Comparison of ENCODE assay signal across 19 cellular contexts in genomic region chr5:178425621-178426068, GRCh38.
"Had no signal": no experiment of that assay in that cellular context is flagged by ENCODE, and none has a peak within 500 bp of the region (broad histone marks: within the 10 kb centered on the region; RNA-seq: fewer than 3 reads in every experiment).

No MANE protein-coding gene starts in this region.

- H3K4me3 Mint-ChIP-seq: activated naive CD8-positive, alpha-beta T cell; activated T-helper 1 cell treated with anti-CD3 and anti-CD28 coated beads, Interleukin-12 subunit alpha, Interleukin-12 subunit beta, Interleukin-2, Interleukin-4 antibody, amounts not matched to agents 30 ng/mL and 10 ng/mL and 1 ng/mL, durations not matched to agents 14 hours and 24 hours and 36 hours; dendritic cell treated with granulocyte-macrophage colony-stimulating factor and Interleukin-4, amounts not matched to agents 40 ng/mL and 50 ng/mL, for 4 days; mesothelial cell of epicardium; natural killer cell treated with Interleukin-12 subunit alpha and Interleukin-12 subunit beta and Interleukin-15 and Interleukin-18, amount 100 ng/mL, for 72 hours; stimulated activated naive CD8-positive, alpha-beta T cell treated with anti-CD3 and anti-CD28 coated beads, Interleukin-15, amount 100 ng/mL, for 72 hours; type B pancreatic cell had no signal

- H3K27ac Mint-ChIP-seq: activated naive CD8-positive, alpha-beta T cell; activated T-helper 1 cell treated with anti-CD3 and anti-CD28 coated beads, Interleukin-12 subunit alpha, Interleukin-12 subunit beta, Interleukin-2, Interleukin-4 antibody, amounts not matched to agents 30 ng/mL and 10 ng/mL and 1 ng/mL, durations not matched to agents 14 hours and 24 hours and 36 hours; dendritic cell treated with granulocyte-macrophage colony-stimulating factor and Interleukin-4, amounts not matched to agents 40 ng/mL and 50 ng/mL, for 4 days; natural killer cell treated with Interleukin-12 subunit alpha and Interleukin-12 subunit beta and Interleukin-15 and Interleukin-18, amount 100 ng/mL, for 72 hours; stimulated activated naive CD8-positive, alpha-beta T cell treated with anti-CD3 and anti-CD28 coated beads, Interleukin-15, amount 100 ng/mL, for 72 hours had no signal

- ATAC-seq: left cardiac atrium; natural killer cell treated with Interleukin-12 subunit alpha and Interleukin-12 subunit beta and Interleukin-15 and Interleukin-18, amount 100 ng/mL, for 72 hours; right cardiac atrium; stimulated activated naive CD8-positive, alpha-beta T cell treated with anti-CD3 and anti-CD28 coated beads, Interleukin-15, amount 100 ng/mL, for 72 hours had no signal

- H3K36me3 Mint-ChIP-seq: activated naive CD8-positive, alpha-beta T cell; mesothelial cell of epicardium; natural killer cell treated with Interleukin-12 subunit alpha and Interleukin-12 subunit beta and Interleukin-15 and Interleukin-18, amount 100 ng/mL, for 72 hours had no signal

- H3K9me3 ChIP-seq: prostate gland, suprapubic skin had no signal

- H3K4me3 ChIP-seq: lung, prostate gland, suprapubic skin had no signal

- H3K27me3 ChIP-seq: suprapubic skin had no signal

- H3K27me3 Mint-ChIP-seq: activated naive CD8-positive, alpha-beta T cell; dendritic cell treated with granulocyte-macrophage colony-stimulating factor and Interleukin-4, amounts not matched to agents 40 ng/mL and 50 ng/mL, for 4 days; stimulated activated naive CD8-positive, alpha-beta T cell treated with anti-CD3 and anti-CD28 coated beads, Interleukin-15, amount 100 ng/mL, for 72 hours had no signal

- H3K36me3 ChIP-seq: prostate gland, suprapubic skin had no signal

- H3K27ac ChIP-seq: suprapubic skin had no signal

- H3K9me3 Mint-ChIP-seq: activated T-helper 1 cell treated with anti-CD3 and anti-CD28 coated beads, Interleukin-12 subunit alpha, Interleukin-12 subunit beta, Interleukin-2, Interleukin-4 antibody, amounts not matched to agents 30 ng/mL and 10 ng/mL and 1 ng/mL, durations not matched to agents 14 hours and 24 hours and 36 hours; dendritic cell treated with granulocyte-macrophage colony-stimulating factor and Interleukin-4, amounts not matched to agents 40 ng/mL and 50 ng/mL, for 4 days; mesothelial cell of epicardium; natural killer cell treated with Interleukin-12 subunit alpha and Interleukin-12 subunit beta and Interleukin-15 and Interleukin-18, amount 100 ng/mL, for 72 hours; stimulated activated naive CD8-positive, alpha-beta T cell treated with anti-CD3 and anti-CD28 coated beads, Interleukin-15, amount 100 ng/mL, for 72 hours had no signal

- DNase-seq: activated CD4-positive, alpha-beta T cell treated with anti-CD3 and anti-CD28 coated beads, Interleukin-2, amount 50 U/mL, for 1 hour; activated T-cell treated with anti-CD3 and anti-CD28 coated beads for 4 hours; effector memory CD4-positive, alpha-beta T cell; left cardiac atrium; right cardiac atrium; stimulated activated CD4-positive, alpha-beta T cell treated with anti-CD3 and anti-CD28 coated beads, Interleukin-15, amount 100 ng/mL, for 24 hours; stimulated activated CD4-positive, alpha-beta T cell treated with anti-CD3 and anti-CD28 coated beads, Interleukin-2, amount 100 ng/mL, for 48 hours; stimulated activated naive CD8-positive, alpha-beta T cell treated with anti-CD3 and anti-CD28 coated beads, Interleukin-15, amount 100 ng/mL, for 72 hours; T-helper 1 cell; T-helper 9 cell had no signal

- H3K4me1 Mint-ChIP-seq: stimulated activated naive CD8-positive, alpha-beta T cell treated with anti-CD3 and anti-CD28 coated beads, Interleukin-15, amount 100 ng/mL, for 72 hours had no signal
